Comparison of ENCODE assay signal across 22 cellular contexts in genomic region chr3:32198011-32198410, GRCh38. TPM values are rescaled to one million over a fixed set of nuclear protein-coding genes. Genes with fewer than 3 reads are reported as not detected.
"Had no signal": no experiment of that assay in that cellular context is flagged by ENCODE, and none has a peak within 500 bp of the region (broad histone marks: within the 10 kb centered on the region; RNA-seq: fewer than 3 reads in every experiment).

No MANE protein-coding gene starts in this region.

- H3K9me3 Mint-ChIP-seq: dendritic cell treated with granulocyte-macrophage colony-stimulating factor and Interleukin-4, amounts not matched to agents 40 ng/mL and 50 ng/mL, for 4 days; effector memory CD8-positive, alpha-beta T cell; endodermal cell had no signal

- DNase-seq: colonic mucosa; cortex of kidney; dermis blood vessel endothelial cell; dorsolateral prefrontal cortex; effector CD4-positive, alpha-beta T cell; effector CD8-positive, alpha-beta T cell; effector memory CD4-positive, alpha-beta T cell; effector memory CD8-positive, alpha-beta T cell; endodermal cell; esophagus squamous epithelium; foreskin fibroblast; foreskin keratinocyte; foreskin melanocyte; gastrocnemius medialis; glutamatergic neuron; head of caudate nucleus; heart left ventricle; heart right ventricle had no signal

- H3K4me3 Mint-ChIP-seq: dendritic cell treated with granulocyte-macrophage colony-stimulating factor and Interleukin-4, amounts not matched to agents 40 ng/mL and 50 ng/mL, for 4 days; effector memory CD8-positive, alpha-beta T cell; endodermal cell had no signal

- H3K27ac Mint-ChIP-seq: dendritic cell treated with granulocyte-macrophage colony-stimulating factor and Interleukin-4, amounts not matched to agents 40 ng/mL and 50 ng/mL, for 4 days; effector memory CD8-positive, alpha-beta T cell; endodermal cell had no signal

- ATAC-seq: effector memory CD8-positive, alpha-beta T cell; esophagus mucosa; foreskin keratinocyte; gastrocnemius medialis; gastroesophageal sphincter; heart left ventricle; heart right ventricle had no signal

RNA-seq across cellular contexts. Expression of gene CMTM8, which starts 40.5 kb away (rescaled TPM):
- total RNA-seq: fibroblast of villous mesenchyme had no signal
